Comparison of ENCODE assay signal across 8 cellular contexts in genomic region chr3:142828703-142829304, GRCh38.
DNase-seq lines count a peak whose midpoint lies in the region; ATAC-seq and TF ChIP-seq lines count a peak whose summit lies in the region.

No MANE protein-coding gene starts in this region.

- H3K27ac ChIP-seq in HEK293 (ENCODE audit: extremely low read depth, low read depth, low read length) (no peak overlapping the region), gastroesophageal sphincter (no peak overlapping the region), uterus (no peak overlapping the region)

- peak; percentile 94 for TF ChIP-seq CTCF in GM12864 (IDR thresholded peaks at IDR 0.05; ENCODE audit: low read depth, low read length, missing control alignments)
- peak; percentile 66 for TF ChIP-seq CTCF in HEK293 (tag by site-specific recombination; IDR thresholded peaks at IDR 0.05)
- peak; percentile 62 to 88 (median 82) for TF ChIP-seq CTCF in gastroesophageal sphincter (IDR thresholded peaks at IDR 0.05)
- TF ChIP-seq CTCF in osteocyte (IDR thresholded peaks at IDR 0.05): peak; percentile 95
- TF ChIP-seq CTCF in uterus (IDR thresholded peaks at IDR 0.05): peak; percentile 53 to 67 (median 62)

- ATAC-seq in gastroesophageal sphincter: peak; percentile 83

- no peak overlapping the region for H3K4me3 Mint-ChIP-seq in activated T-helper 2 cell treated with anti-CD3 and anti-CD28 coated beads, Interferon-gamma antibody, Interleukin-2, Interleukin-4, amounts not matched to agents 10 μg/mL and 5 μg/mL and 100 μg/mL, durations not matched to agents 14 hours and 24 hours and 36 hours (ENCODE audit: low read depth)
- H3K4me3 Mint-ChIP-seq in osteocyte (ENCODE audit: unreplicated experiment): no peak overlapping the region

- CTCF ChIA-PET in HEK293 (lab: Yijun Ruan, JAX): interaction anchor here (0.5 to 4.7 kb wide), 65 partner anchors 9 to 816 kb away, joined by 3 to 81 read pairs (median 4); partner anchors contain the start of genes PCOLCE2, PLS1 and U2SURP

- H3K27me3 ChIP-seq in gastroesophageal sphincter (no peaks in the 10 kb centered on the region), uterus (no peaks in the 10 kb centered on the region)

- H3K36me3 Mint-ChIP-seq in activated T-helper 2 cell treated with anti-CD3 and anti-CD28 coated beads, Interferon-gamma antibody, Interleukin-2, Interleukin-4, amounts not matched to agents 10 μg/mL and 5 μg/mL and 100 μg/mL, durations not matched to agents 14 hours and 24 hours and 36 hours (ENCODE audit: low read depth): no peaks in the 10 kb centered on the region
- H3K36me3 Mint-ChIP-seq in osteocyte (ENCODE audit: unreplicated experiment): no peaks in the 10 kb centered on the region

- DNase-seq in GM12864 (ENCODE audit: low read depth) (peak; percentile 34), M059J (ENCODE audit: low read depth) (peak; percentile 81), RPMI8226 (peak; percentile 80), osteocyte (ENCODE audit: extremely low spot score, unreplicated experiment) (peak; percentile 92), uterus (peak; percentile 46 to 77)
- DNase-seq in activated T-helper 2 cell treated with anti-CD3 and anti-CD28 coated beads, Interferon-gamma antibody, Interleukin-2, Interleukin-4, amounts not matched to agents 10 μg/mL and 5 μg/mL and 100 μg/mL, durations not matched to agents 14 hours and 24 hours and 36 hours (ENCODE audit: low spot score): peak; percentile 50

- H3K9me3 ChIP-seq in HEK293 (ENCODE audit: control insufficient read depth, insufficient read depth, low read depth, low read length) (no peaks in the 10 kb centered on the region), gastroesophageal sphincter (no peaks in the 10 kb centered on the region), uterus (no peaks in the 10 kb centered on the region)

- no peak for TF ChIP-seq EP300 in gastroesophageal sphincter (IDR thresholded peaks at IDR 0.05)

- no peaks in the 10 kb centered on the region for H3K4me1 Mint-ChIP-seq in activated T-helper 2 cell treated with anti-CD3 and anti-CD28 coated beads, Interferon-gamma antibody, Interleukin-2, Interleukin-4, amounts not matched to agents 10 μg/mL and 5 μg/mL and 100 μg/mL, durations not matched to agents 14 hours and 24 hours and 36 hours (ENCODE audit: low read depth)
- H3K4me1 Mint-ChIP-seq in osteocyte (ENCODE audit: unreplicated experiment): no peaks in the 10 kb centered on the region

- no peaks in the 10 kb centered on the region for H3K36me3 ChIP-seq in HEK293 (ENCODE audit: control insufficient read depth in 2 of 2, insufficient read depth in 1 of 2, low read length in 2 of 2)
- no peaks in the 10 kb centered on the region for H3K36me3 ChIP-seq in gastroesophageal sphincter
- no peaks in the 10 kb centered on the region for H3K36me3 ChIP-seq in uterus

- TF ChIP-seq POLR2A in gastroesophageal sphincter (IDR thresholded peaks at IDR 0.05) (no peak), uterus (IDR thresholded peaks at IDR 0.05) (no peak)

- intact Hi-C loops in activated T-helper 2 cell treated with anti-CD3 and anti-CD28 coated beads, Interferon-gamma antibody, Interleukin-2, Interleukin-4, amounts not matched to agents 10 μg/mL and 5 μg/mL and 100 μg/mL, durations not matched to agents 14 hours and 24 hours and 36 hours (cut with micrococcal nuclease): loop anchor here (1.0 to 10.0 kb wide), 3 partner anchors 158 to 234 kb away; partner anchors contain the start of gene PLS1
- intact Hi-C loops in uterus (cut with DNase I; ENCODE audit: low total_unique reads): no loop called here

- H3K4me3 ChIP-seq in GM12864 (ENCODE audit: low read depth, low read length) (no peak overlapping the region), HEK293 (ENCODE audit: low read depth, low read length) (no peak overlapping the region), gastroesophageal sphincter (no peak overlapping the region), uterus (no peak overlapping the region)

- H3K27ac Mint-ChIP-seq in activated T-helper 2 cell treated with anti-CD3 and anti-CD28 coated beads, Interferon-gamma antibody, Interleukin-2, Interleukin-4, amounts not matched to agents 10 μg/mL and 5 μg/mL and 100 μg/mL, durations not matched to agents 14 hours and 24 hours and 36 hours: no peak overlapping the region
- no peak overlapping the region for H3K27ac Mint-ChIP-seq in osteocyte (ENCODE audit: unreplicated experiment)

- no peaks in the 10 kb centered on the region for H3K4me1 ChIP-seq in HEK293 (ENCODE audit: control insufficient read depth, insufficient read depth, low read length)
- H3K4me1 ChIP-seq in gastroesophageal sphincter: no peaks in the 10 kb centered on the region
- H3K4me1 ChIP-seq in uterus: no peaks in the 10 kb centered on the region

- H3K9me3 Mint-ChIP-seq in activated T-helper 2 cell treated with anti-CD3 and anti-CD28 coated beads, Interferon-gamma antibody, Interleukin-2, Interleukin-4, amounts not matched to agents 10 μg/mL and 5 μg/mL and 100 μg/mL, durations not matched to agents 14 hours and 24 hours and 36 hours: no peaks in the 10 kb centered on the region
- no peaks in the 10 kb centered on the region for H3K9me3 Mint-ChIP-seq in osteocyte (ENCODE audit: unreplicated experiment)

- WGBS in gastroesophageal sphincter (ENCODE audit: low coverage in 1 of 2), 2 donors: 29 to 30% methylated on average over 7 to 9 of the region's 9 CpGs

- peaks cover 25% of the 10 kb centered on the region for H3K27me3 Mint-ChIP-seq in activated T-helper 2 cell treated with anti-CD3 and anti-CD28 coated beads, Interferon-gamma antibody, Interleukin-2, Interleukin-4, amounts not matched to agents 10 μg/mL and 5 μg/mL and 100 μg/mL, durations not matched to agents 14 hours and 24 hours and 36 hours (ENCODE audit: low read depth)
- H3K27me3 Mint-ChIP-seq in osteocyte (ENCODE audit: unreplicated experiment): peaks cover 2% of the 10 kb centered on the region

- POLR2A ChIA-PET in HEK293 (lab: Yijun Ruan, JAX): interaction anchor here (1.0 to 1.4 kb wide), 2 partner anchors 170 to 173 kb away, joined by 3 to 4 read pairs; partner anchors contain the start of gene U2SURP

TF ChIP-seq in HEK293, 187 proteins besides CTCF, POLR2A, EP300 and RAD21:
- no peak for TF ChIP-seq ZFP69B (tag by site-specific recombination; IDR thresholded peaks at IDR 0.05)
- TF ChIP-seq ZSCAN30 (tag by site-specific recombination; IDR thresholded peaks at IDR 0.05): 0 out of 2 replicates have a peak, but pooled peaks have one; percentile 15
- no peak for TF ChIP-seq OVOL3 (tag by site-specific recombination; IDR thresholded peaks at IDR 0.05)
- peak; percentile 86 for TF ChIP-seq ZBTB8A (tag by site-specific recombination; IDR thresholded peaks at IDR 0.05)
- peak; percentile 75 for TF ChIP-seq ZNF654 (tag by site-specific recombination; IDR thresholded peaks at IDR 0.05; ENCODE audit: low read depth)
- 0 out of 2 replicates have a peak, but pooled peaks have one; percentile 18 for TF ChIP-seq ZNF335 (tag by site-specific recombination; conservative IDR thresholded peaks at IDR 0.05)
- no peak for TF ChIP-seq ZSCAN18 (tag by site-specific recombination; IDR thresholded peaks at IDR 0.05)

Comparison
In these comparisons a context has a peak if more than half of its experiments do, and no peak if none do; other contexts are left out.
1. DNase-seq: peak in every context shown above with its lines; median percentile 92 in osteocyte; 81 in M059J; 80 in RPMI8226; 62 in uterus; 50 in activated T-helper 2 cell treated with anti-CD3 and anti-CD28 coated beads, Interferon-gamma antibody, Interleukin-2, Interleukin-4, amounts not matched to agents 10 μg/mL and 5 μg/mL and 100 μg/mL, durations not matched to agents 14 hours and 24 hours and 36 hours; 34 in GM12864.